Comparison of ENCODE assay signal across 31 cellular contexts in the genomic region with DNA sequence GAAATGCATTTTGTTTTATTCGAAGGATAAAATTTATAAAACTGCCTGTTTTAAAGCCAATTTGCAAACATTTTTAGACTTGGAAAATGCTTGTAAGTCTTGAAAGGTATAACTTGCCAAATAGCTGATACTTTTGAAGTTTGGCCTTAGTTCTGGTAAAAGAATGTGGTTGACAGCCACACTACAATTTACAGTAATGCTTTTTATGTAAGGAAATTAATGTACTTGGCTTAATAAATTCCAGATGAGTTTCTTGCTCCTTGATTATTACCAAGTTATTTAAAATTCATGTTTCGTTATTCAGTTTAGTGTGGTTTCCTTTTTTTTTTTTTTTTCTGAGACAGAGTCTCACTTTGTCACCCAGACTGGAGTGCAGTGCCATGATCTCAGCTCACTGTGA.
"Had no signal": no experiment of that assay in that cellular context is flagged by ENCODE, and none has a peak within 500 bp of the region (broad histone marks: within the 10 kb centered on the region; RNA-seq: fewer than 3 reads in every experiment).

No MANE protein-coding gene starts in this region.

- H3K36me3 Mint-ChIP-seq: naive B cell; natural killer cell treated with Interleukin-12 subunit alpha and Interleukin-12 subunit beta and Interleukin-15 and Interleukin-18, amount 100 ng/mL, for 72 hours had no signal

- H3K9me3 ChIP-seq: lower lobe of right lung, mucosa of descending colon, neutrophil, right atrium auricular region, stomach, thyroid gland had no signal

- H3K9ac ChIP-seq: parathyroid adenoma had no signal

- FAIRE-seq: colon, frontal cortex had no signal

- H3K4me2 ChIP-seq: smooth muscle cell had no signal

- H3K36me3 ChIP-seq: lower lobe of right lung, neutrophil, right atrium auricular region, stomach, thyroid gland had no signal

- H3K27ac Mint-ChIP-seq: immature natural killer cell; natural killer cell treated with Interleukin-12 subunit alpha and Interleukin-12 subunit beta and Interleukin-15 and Interleukin-18, amount 100 ng/mL, for 72 hours; progenitor cell of endocrine pancreas; type B pancreatic cell had no signal

- ATAC-seq: esophagus mucosa; left colon; left ventricle myocardium superior; lower lobe of right lung; mucosa of descending colon; natural killer cell treated with Interleukin-12 subunit alpha and Interleukin-12 subunit beta and Interleukin-15 and Interleukin-18, amount 100 ng/mL, for 72 hours; sciatic nerve had no signal

- H3K27me3 Mint-ChIP-seq: naive B cell; natural killer cell treated with Interleukin-12 subunit alpha and Interleukin-12 subunit beta and Interleukin-15 and Interleukin-18, amount 100 ng/mL, for 72 hours; progenitor cell of endocrine pancreas; type B pancreatic cell had no signal

- H3K4me3 Mint-ChIP-seq: immature natural killer cell; naive B cell; natural killer cell treated with Interleukin-12 subunit alpha and Interleukin-12 subunit beta and Interleukin-15 and Interleukin-18, amount 100 ng/mL, for 72 hours; neural crest cell; type B pancreatic cell had no signal

- H3K79me2 ChIP-seq: parathyroid adenoma had no signal

- DNase-seq: dorsolateral prefrontal cortex; effector CD4-positive, alpha-beta T cell; hypothalamus; immature natural killer cell; islet precursor cell; kidney glomerular epithelial cell; left colon; left ventricle myocardium superior; lower lobe of right lung; mucosa of descending colon; naive B cell; stimulated activated CD4-positive, alpha-beta T cell treated with anti-CD3 and anti-CD28 coated beads, Interleukin-12 subunit alpha, Interleukin-12 subunit beta, amount 100 ng/mL, for 4 hours; stimulated activated CD4-positive, alpha-beta T cell treated with anti-CD3 and anti-CD28 coated beads, Interleukin-1b, Interleukin-23, amount 100 ng/mL, for 48 hours; stimulated activated CD4-positive, alpha-beta T cell treated with anti-CD3 and anti-CD28 coated beads, Interleukin-4, amount 100 ng/mL, for 1 hour; stimulated activated CD8-positive, alpha-beta memory T cell treated with anti-CD3 and anti-CD28 coated beads, Interleukin-4, amount 100 ng/mL, for 48 hours; stimulated activated naive CD4-positive, alpha-beta T cell treated with Interleukin-2 at 50 U/mL for 16 hours; stomach; thyroid gland had no signal

- H3K27ac ChIP-seq: dorsolateral prefrontal cortex, epithelial cell of prostate, lower lobe of right lung, neutrophil, parathyroid adenoma, right atrium auricular region, stomach had no signal

- H3K4me1 Mint-ChIP-seq: immature natural killer cell had no signal

- H3K27me3 ChIP-seq: dorsolateral prefrontal cortex, neutrophil, right atrium auricular region, stomach, thyroid gland had no signal

- H3K4me1 ChIP-seq: lower lobe of right lung, parathyroid adenoma, right atrium auricular region, stomach had no signal

- H2AFZ ChIP-seq: parathyroid adenoma had no signal

- H3K4me3 ChIP-seq: dorsolateral prefrontal cortex, lower lobe of right lung, mucosa of descending colon, right atrium auricular region, smooth muscle cell, stomach, thyroid gland had no signal

- H3K9me3 Mint-ChIP-seq: immature natural killer cell; naive B cell; natural killer cell treated with Interleukin-12 subunit alpha and Interleukin-12 subunit beta and Interleukin-15 and Interleukin-18, amount 100 ng/mL, for 72 hours; neural crest cell had no signal
